Comparison of ENCODE assay signal across 12 cellular contexts in the genomic region with DNA sequence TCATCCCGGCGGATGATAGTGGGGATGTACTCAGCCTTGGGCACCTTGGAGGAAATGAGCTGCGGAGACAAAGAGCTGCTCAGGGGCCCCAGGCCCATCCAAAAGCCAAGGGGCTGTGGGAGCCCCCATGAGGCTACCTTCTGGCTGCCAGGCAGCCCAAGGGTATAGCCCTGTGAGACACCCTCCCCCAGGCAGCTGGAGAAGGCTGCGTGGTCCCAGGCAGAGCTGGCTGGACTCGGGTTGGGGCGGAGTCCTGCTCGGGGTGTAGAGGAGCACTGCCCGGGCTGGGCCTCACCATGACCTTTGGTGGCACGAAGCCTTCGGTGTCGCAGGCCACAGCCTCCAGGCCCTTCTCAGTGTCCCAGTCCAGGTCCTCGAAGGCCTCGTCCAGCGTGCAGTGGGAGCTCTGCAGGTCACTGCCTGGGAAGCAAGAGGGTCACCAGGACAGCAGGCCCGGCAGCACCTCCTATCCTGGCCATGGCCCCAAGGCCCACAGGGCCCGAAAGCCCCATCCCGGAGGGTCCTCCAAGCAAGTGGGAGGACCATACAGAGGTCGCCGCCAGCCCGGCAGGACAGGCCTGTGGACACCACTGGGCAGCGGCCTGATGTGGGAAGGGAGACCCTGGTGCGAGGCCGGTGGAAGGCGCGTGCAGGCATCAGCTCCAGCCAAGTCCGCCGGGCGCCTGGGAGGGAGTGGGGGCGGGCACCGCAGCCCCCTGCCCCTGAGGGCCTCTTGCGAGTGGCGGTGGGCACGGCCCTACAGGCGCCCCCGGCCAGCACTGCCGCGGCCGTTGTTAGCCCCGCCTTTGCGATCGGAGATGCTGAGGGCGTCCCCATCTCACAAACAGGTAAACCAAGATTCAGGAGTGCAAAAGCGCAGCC. TPM values are rescaled to one million over a fixed set of nuclear protein-coding genes. Genes with fewer than 3 reads are reported as not detected.
DNase-seq lines count a peak whose midpoint lies in the region; ATAC-seq and TF ChIP-seq lines count a peak whose summit lies in the region.
"Had no signal": no experiment of that assay in that cellular context is flagged by ENCODE, and none has a peak within 500 bp of the region (broad histone marks: within the 10 kb centered on the region; RNA-seq: fewer than 3 reads in every experiment).

No MANE protein-coding gene starts in this region.

- no peaks in the 10 kb centered on the region for H3K9me3 ChIP-seq in subcutaneous abdominal adipose tissue (ENCODE audit: control insufficient read depth in 5 of 5, low read length in 5 of 5)
- H3K9me3 ChIP-seq: tibial artery had no signal

- H3K27ac Mint-ChIP-seq in activated CD8-positive, alpha-beta memory T cell treated with anti-CD3 and anti-CD28 coated beads, Interleukin-2, amount 10 ng/mL, durations not matched to agents 7 days and 5 days, result no peak overlapping the region
- H3K27ac Mint-ChIP-seq in memory B cell (no peak overlapping the region), HFFc6 (no peak overlapping the region)
- H3K27ac Mint-ChIP-seq: activated naive CD4-positive, alpha-beta T cell treated with anti-CD3 and anti-CD28 coated beads, Interleukin-2, amount 50 U/mL, for 24 hours had no signal

- H3K9me3 Mint-ChIP-seq in activated CD8-positive, alpha-beta memory T cell treated with anti-CD3 and anti-CD28 coated beads, Interleukin-2, amount 10 ng/mL, durations not matched to agents 7 days and 5 days (ENCODE audit: low read depth), result no peaks in the 10 kb centered on the region
- H3K9me3 Mint-ChIP-seq in memory B cell (no peaks in the 10 kb centered on the region), HFFc6 (no peaks in the 10 kb centered on the region)
- H3K9me3 Mint-ChIP-seq: activated naive CD4-positive, alpha-beta T cell treated with anti-CD3 and anti-CD28 coated beads, Interleukin-2, amount 50 U/mL, for 24 hours had no signal

- no peak for ATAC-seq in activated CD8-positive, alpha-beta memory T cell treated with anti-CD3 and anti-CD28 coated beads, Interleukin-2, amount 10 ng/mL, durations not matched to agents 7 days and 5 days
- ATAC-seq in memory B cell (ENCODE audit: low read depth), result no peak

- peaks cover 0 to 43% (median 30%) of the 10 kb centered on the region in 5 donors for H3K4me1 ChIP-seq in subcutaneous abdominal adipose tissue (ENCODE audit: control insufficient read depth in 5 of 5, insufficient read depth in 5 of 5, low read length in 5 of 5)

- H3K36me3 Mint-ChIP-seq in activated CD8-positive, alpha-beta memory T cell treated with anti-CD3 and anti-CD28 coated beads, Interleukin-2, amount 10 ng/mL, durations not matched to agents 7 days and 5 days, result peaks cover 10% of the 10 kb centered on the region
- peaks cover 3% of the 10 kb centered on the region for H3K36me3 Mint-ChIP-seq in memory B cell
- H3K36me3 Mint-ChIP-seq in HFFc6 (ENCODE audit: low read depth), result no peaks in the 10 kb centered on the region

- H3K27me3 Mint-ChIP-seq in activated CD8-positive, alpha-beta memory T cell treated with anti-CD3 and anti-CD28 coated beads, Interleukin-2, amount 10 ng/mL, durations not matched to agents 7 days and 5 days, result no peaks in the 10 kb centered on the region
- H3K27me3 Mint-ChIP-seq in memory B cell (no peaks in the 10 kb centered on the region), HFFc6 (ENCODE audit: insufficient read depth) (no peaks in the 10 kb centered on the region)
- H3K27me3 Mint-ChIP-seq: activated naive CD4-positive, alpha-beta T cell treated with anti-CD3 and anti-CD28 coated beads, Interleukin-2, amount 50 U/mL, for 24 hours had no signal

- DNase-seq in activated CD8-positive, alpha-beta memory T cell treated with anti-CD3 and anti-CD28 coated beads, Interleukin-2, amount 50 U/mL, for 4 hours, result peak; percentile 24
- DNase-seq in activated CD8-positive, alpha-beta memory T cell treated with anti-CD3 and anti-CD28 coated beads, Interleukin-2, amount 10 ng/mL, durations not matched to agents 7 days and 5 days, result no peak
- DNase-seq in coronary artery (ENCODE audit: low spot score) (no peak), memory B cell (ENCODE audit: low spot score in 2 of 2) (peak in 1 of 2 donors; percentile 26), NCI-H526 (lab: John Stamatoyannopoulos, UW) (no peak), HFFc6 (no peak), inferior parietal cortex (ENCODE audit: extremely low spot score) (no peak)
- DNase-seq: mammary epithelial cell had no signal

- CTCF ChIA-PET in activated CD8-positive, alpha-beta memory T cell treated with anti-CD3 and anti-CD28 coated beads, Interleukin-2, amount 10 ng/mL, durations not matched to agents 7 days and 5 days (lab: Charles Lee), result interaction anchor here (0.8 to 1.1 kb wide), 3 partner anchors 7 to 30 kb away, joined by 3 to 4 read pairs (median 4); a partner anchor contains a TSS

- H3K4me3 Mint-ChIP-seq in activated CD8-positive, alpha-beta memory T cell treated with anti-CD3 and anti-CD28 coated beads, Interleukin-2, amount 10 ng/mL, durations not matched to agents 7 days and 5 days, result no peak overlapping the region
- H3K4me3 Mint-ChIP-seq in memory B cell (peak overlapping the region; percentile 64), HFFc6 (no peak overlapping the region)

- H3K4me3 ChIP-seq in coronary artery (peak overlapping the region; percentile 54), subcutaneous abdominal adipose tissue (ENCODE audit: low read depth in 1 of 5, low read length in 5 of 5) (peak overlapping the region in 3 of 5 donors; percentile 39 to 46 (median 44))

- H3K9ac ChIP-seq in subcutaneous abdominal adipose tissue (ENCODE audit: low read length in 5 of 5), result peak overlapping the region in 1 of 5 donors; percentile 35

- H3K4me1 Mint-ChIP-seq in activated CD8-positive, alpha-beta memory T cell treated with anti-CD3 and anti-CD28 coated beads, Interleukin-2, amount 10 ng/mL, durations not matched to agents 7 days and 5 days, result peaks cover 24% of the 10 kb centered on the region
- peaks cover 20% of the 10 kb centered on the region for H3K4me1 Mint-ChIP-seq in memory B cell
- no peaks in the 10 kb centered on the region for H3K4me1 Mint-ChIP-seq in HFFc6 (ENCODE audit: low read depth)

- H3K36me3 ChIP-seq in subcutaneous abdominal adipose tissue (ENCODE audit: control insufficient read depth in 5 of 5, insufficient read depth in 5 of 5, low read length in 5 of 5), result peaks cover 0 to 32% (median 16%) of the 10 kb centered on the region in 5 donors

- TF ChIP-seq CTCF in coronary artery (IDR thresholded peaks at IDR 0.05) (no peak), HFFc6 (IDR thresholded peaks at IDR 0.05) (no peak)

- no peak overlapping the region for H3K27ac ChIP-seq in coronary artery
- no peak overlapping the region for H3K27ac ChIP-seq in subcutaneous abdominal adipose tissue (ENCODE audit: low read depth, low read length)
- H3K27ac ChIP-seq: epithelial cell of prostate, tibial artery had no signal

- H3K27me3 ChIP-seq in subcutaneous abdominal adipose tissue (ENCODE audit: control insufficient read depth in 5 of 5, insufficient read depth in 4 of 5, low read length in 5 of 5), result no peaks in the 10 kb centered on the region
- H3K27me3 ChIP-seq: tibial artery had no signal

RNA-seq across cellular contexts. Expression of a gene that starts 6.1 kb away (rescaled TPM):
- total RNA-seq in activated CD8-positive, alpha-beta memory T cell treated with anti-CD3 and anti-CD28 coated beads, Interleukin-2, amount 10 ng/mL, durations not matched to agents 7 days and 5 days, result 10 to 100 TPM; 35.8 to 42.1 TPM
- total RNA-seq in HFFc6 (2021; fragmentation: NEBNext Ultra II Directional; extraction: Animal tissue kit (Norgen Biotek cat#: 25700)), result 10 to 100 TPM; 24.3 to 29.9 (median 26.4) TPM

RNA-seq across cellular contexts. Expression of a gene that starts 11.8 kb away (rescaled TPM):
- total RNA-seq in activated CD8-positive, alpha-beta memory T cell treated with anti-CD3 and anti-CD28 coated beads, Interleukin-2, amount 10 ng/mL, durations not matched to agents 7 days and 5 days, result not detected
- not detected for total RNA-seq in HFFc6 (2021; fragmentation: NEBNext Ultra II Directional; extraction: Animal tissue kit (Norgen Biotek cat#: 25700))

RNA-seq across cellular contexts. Expression of a gene that starts 29.8 kb away (rescaled TPM):
- total RNA-seq in activated CD8-positive, alpha-beta memory T cell treated with anti-CD3 and anti-CD28 coated beads, Interleukin-2, amount 10 ng/mL, durations not matched to agents 7 days and 5 days, result under 1 TPM; 0.30 to 0.53 TPM
- under 1 TPM in 5 of 6 experiments, not detected in 1; 0.09 to 0.36 (median 0.20) TPM for total RNA-seq in HFFc6 (2021; fragmentation: NEBNext Ultra II Directional; extraction: Animal tissue kit (Norgen Biotek cat#: 25700))

RNA-seq across cellular contexts. Expression of a gene that starts 30.0 kb away (rescaled TPM):
- total RNA-seq in activated CD8-positive, alpha-beta memory T cell treated with anti-CD3 and anti-CD28 coated beads, Interleukin-2, amount 10 ng/mL, durations not matched to agents 7 days and 5 days, result 10 to 100 TPM in 1 of 2 experiments, 1 to 10 TPM in 1; 9.2 to 19.8 TPM
- 10 to 100 TPM in 1 of 6 experiments, 1 to 10 TPM in 5; 6.4 to 10.6 (median 8.7) TPM for total RNA-seq in HFFc6 (2021; fragmentation: NEBNext Ultra II Directional; extraction: Animal tissue kit (Norgen Biotek cat#: 25700))
